20 cellular contexts compared by ENCODE assay signal in the genomic region with DNA sequence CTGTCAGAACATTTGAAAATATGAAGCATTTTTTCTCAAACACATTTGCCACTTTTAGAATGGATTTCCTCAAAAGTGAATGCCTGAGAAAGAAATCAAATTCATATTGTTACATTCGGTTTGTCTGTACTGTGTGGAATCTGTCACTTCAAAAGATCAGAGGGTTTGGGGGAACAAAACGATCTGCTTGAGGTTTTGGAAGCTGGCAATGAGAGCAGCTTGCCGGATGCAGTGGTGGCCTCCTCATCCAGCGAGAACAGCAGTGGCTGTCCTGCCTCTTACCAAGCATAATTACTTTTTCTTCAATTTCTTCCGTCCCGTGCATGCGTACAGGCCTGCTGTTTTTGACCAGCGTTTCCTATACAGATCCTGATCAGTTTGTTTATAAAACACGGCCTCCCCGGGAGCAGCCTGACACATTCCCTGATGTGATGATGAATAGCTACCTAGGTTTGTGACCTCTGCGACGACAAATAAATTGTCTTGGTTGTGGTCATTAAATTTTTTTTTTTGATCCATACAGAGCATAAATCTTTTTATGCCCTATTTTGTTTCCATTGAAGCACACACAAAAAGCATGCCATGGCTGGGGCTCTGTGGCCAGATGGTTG. TPM values are rescaled to one million over a fixed set of nuclear protein-coding genes. Genes with fewer than 3 reads are reported as not detected.
DNase-seq lines count a peak whose midpoint lies in the region; ATAC-seq and TF ChIP-seq lines count a peak whose summit lies in the region.
"Had no signal": no experiment of that assay in that cellular context is flagged by ENCODE, and none has a peak within 500 bp of the region (broad histone marks: within the 10 kb centered on the region; RNA-seq: fewer than 3 reads in every experiment).

No MANE protein-coding gene starts in this region.

- CTCF ChIA-PET in HEK293T (lab: Yijun Ruan, JAX) = no interaction called here
- CTCF ChIA-PET in activated CD8-positive, alpha-beta T cell treated with anti-CD3 and anti-CD28 coated beads, Interleukin-2, amount 10 ng/mL, durations not matched to agents 7 days and 5 days (lab: Charles Lee) = interaction anchor here (0.9 to 4.0 kb wide), 8 partner anchors 8 to 768 kb away, joined by 3 to 33 read pairs (median 3); no protein-coding TSS in a partner anchor
- CTCF ChIA-PET in naive thymus-derived CD4-positive, alpha-beta T cell (lab: Charles Lee) = interaction anchor here (0.6 to 2.8 kb wide), 14 partner anchors 8 to 662 kb away, joined by 3 to 20 read pairs (median 3); no protein-coding TSS in a partner anchor

- TF ChIP-seq CTCF in osteocyte (IDR thresholded peaks at IDR 0.05) = no peak

- peak overlapping the region; percentile 28 for H3K27ac Mint-ChIP-seq in activated T-cell treated with anti-CD3 and anti-CD28 coated beads, Interleukin-2, amount 50 U/mL, for 72 hours
- H3K27ac Mint-ChIP-seq in activated CD8-positive, alpha-beta T cell treated with anti-CD3 and anti-CD28 coated beads, Interleukin-2, amount 10 ng/mL, durations not matched to agents 7 days and 5 days = peak overlapping the region; percentile 43
- peak overlapping the region in 8 of 9 donors; percentile 72 to 90 (median 81) for H3K27ac Mint-ChIP-seq in naive thymus-derived CD4-positive, alpha-beta T cell
- H3K27ac Mint-ChIP-seq in osteocyte (ENCODE audit: unreplicated experiment) = no peak overlapping the region
- H3K27ac Mint-ChIP-seq: T-helper 1 cell treated with Interleukin-12 subunit alpha and Interleukin-12 subunit beta and Interleukin-4 antibody, amounts not matched to agents 30 μg/mL and 1 μg/mL, for 36 hours had no signal

- no peaks in the 10 kb centered on the region for H3K9me3 Mint-ChIP-seq in activated T-cell treated with anti-CD3 and anti-CD28 coated beads, Interleukin-2, amount 50 U/mL, for 72 hours
- H3K9me3 Mint-ChIP-seq in activated CD8-positive, alpha-beta T cell treated with anti-CD3 and anti-CD28 coated beads, Interleukin-2, amount 10 ng/mL, durations not matched to agents 7 days and 5 days (ENCODE audit: insufficient read depth) = no peaks in the 10 kb centered on the region
- H3K9me3 Mint-ChIP-seq in naive thymus-derived CD4-positive, alpha-beta T cell = no peaks in the 10 kb centered on the region
- H3K9me3 Mint-ChIP-seq in osteocyte (ENCODE audit: unreplicated experiment) = no peaks in the 10 kb centered on the region
- H3K9me3 Mint-ChIP-seq: T-helper 1 cell treated with Interleukin-12 subunit alpha and Interleukin-12 subunit beta and Interleukin-4 antibody, amounts not matched to agents 30 μg/mL and 1 μg/mL, for 36 hours had no signal

- H3K27ac ChIP-seq in naive thymus-derived CD4-positive, alpha-beta T cell (ENCODE audit: low read depth, low read length) = no peak overlapping the region
- H3K27ac ChIP-seq: BLaER1, dorsolateral prefrontal cortex, suprapubic skin had no signal

- POLR2A ChIA-PET in HEK293T (lab: Yijun Ruan, JAX) = no interaction called here
- POLR2A ChIA-PET in activated CD8-positive, alpha-beta T cell treated with anti-CD3 and anti-CD28 coated beads, Interleukin-2, amount 10 ng/mL, durations not matched to agents 7 days and 5 days (lab: Charles Lee) = no interaction called here
- POLR2A ChIA-PET in naive thymus-derived CD4-positive, alpha-beta T cell (lab: Charles Lee) = interaction anchor here (0.6 to 5.5 kb wide), 7 partner anchors 10 to 109 kb away, joined by 3 to 32 read pairs (median 6); no protein-coding TSS in a partner anchor

- H3K9me3 ChIP-seq in naive thymus-derived CD4-positive, alpha-beta T cell (ENCODE audit: control insufficient read depth in 2 of 3, low read length in 3 of 3) = no peaks in the 10 kb centered on the region
- H3K9me3 ChIP-seq: BLaER1, suprapubic skin had no signal

- intact Hi-C loops in naive thymus-derived CD4-positive, alpha-beta T cell (cut with micrococcal nuclease) = loop anchor here in 1 of 2 donors (1.0 kb wide), 1 partner anchor 8 kb away; no protein-coding TSS in a partner anchor

- H3K36me3 Mint-ChIP-seq in activated T-cell treated with anti-CD3 and anti-CD28 coated beads, Interleukin-2, amount 50 U/mL, for 72 hours (ENCODE audit: insufficient read depth in 2 of 2) = no peaks in the 10 kb centered on the region
- H3K36me3 Mint-ChIP-seq in activated CD8-positive, alpha-beta T cell treated with anti-CD3 and anti-CD28 coated beads, Interleukin-2, amount 10 ng/mL, durations not matched to agents 7 days and 5 days (ENCODE audit: low read depth) = peaks cover 17% of the 10 kb centered on the region
- H3K36me3 Mint-ChIP-seq in naive thymus-derived CD4-positive, alpha-beta T cell = peaks cover 8 to 67% (median 47%) of the 10 kb centered on the region in 5 donors
- no peaks in the 10 kb centered on the region for H3K36me3 Mint-ChIP-seq in osteocyte (ENCODE audit: unreplicated experiment)

- peak in 1 of 2 donors; percentile 14 for DNase-seq in activated T-cell treated with anti-CD3 and anti-CD28 coated beads, Interleukin-2, amount 50 U/mL, for 72 hours
- DNase-seq in activated T-cell treated with anti-CD3 and anti-CD28 coated beads, Interleukin-2, amount 50 U/mL, for 1 hour = no peak
- peak; percentile 20 for DNase-seq in HEK293T (ENCODE audit: extremely low spot score)
- DNase-seq in activated CD8-positive, alpha-beta T cell treated with anti-CD3 and anti-CD28 coated beads, Interleukin-2, amount 10 ng/mL, durations not matched to agents 7 days and 5 days = peak; percentile 58
- DNase-seq in naive thymus-derived CD4-positive, alpha-beta T cell = peak in 7 of 9 donors; percentile 44 to 75 (median 60)
- no peak for DNase-seq in central memory CD4-positive, alpha-beta T cell
- DNase-seq in osteocyte (ENCODE audit: extremely low spot score, unreplicated experiment) = no peak
- DNase-seq: ACHN; activated CD4-positive, alpha-beta T cell treated with anti-CD3 and anti-CD28 coated beads for 4 hours; dorsolateral prefrontal cortex; NCI-H1048; NCI-H1930; NCI-H345; NCI-H774; RPMI8226 had no signal

- no peaks in the 10 kb centered on the region for H3K27me3 Mint-ChIP-seq in activated T-cell treated with anti-CD3 and anti-CD28 coated beads, Interleukin-2, amount 50 U/mL, for 72 hours (ENCODE audit: low read depth)
- H3K27me3 Mint-ChIP-seq in activated CD8-positive, alpha-beta T cell treated with anti-CD3 and anti-CD28 coated beads, Interleukin-2, amount 10 ng/mL, durations not matched to agents 7 days and 5 days (ENCODE audit: low read depth) = no peaks in the 10 kb centered on the region
- H3K27me3 Mint-ChIP-seq in naive thymus-derived CD4-positive, alpha-beta T cell = no peaks in the 10 kb centered on the region
- no peaks in the 10 kb centered on the region for H3K27me3 Mint-ChIP-seq in osteocyte (ENCODE audit: unreplicated experiment)

- peak; percentile 75 to 79 for ATAC-seq in activated T-cell treated with anti-CD3 and anti-CD28 coated beads, Interleukin-2, amount 50 U/mL, for 72 hours (replicated peaks in 1 of 2)
- ATAC-seq in activated CD8-positive, alpha-beta T cell treated with anti-CD3 and anti-CD28 coated beads, Interleukin-2, amount 10 ng/mL, durations not matched to agents 7 days and 5 days = peak; percentile 73
- ATAC-seq in naive thymus-derived CD4-positive, alpha-beta T cell = peak; percentile 72
- no peak for ATAC-seq in HG03442 (IDR thresholded peaks at IDR 0.05; ENCODE audit: unreplicated experiment)

- H3K27me3 ChIP-seq in naive thymus-derived CD4-positive, alpha-beta T cell (ENCODE audit: control insufficient read depth in 2 of 2, insufficient read depth in 2 of 2, low read length in 2 of 2) = no peaks in the 10 kb centered on the region
- H3K27me3 ChIP-seq: BLaER1, dorsolateral prefrontal cortex, suprapubic skin had no signal

- no peak overlapping the region for H3K4me3 ChIP-seq in naive thymus-derived CD4-positive, alpha-beta T cell (ENCODE audit: low read length)
- H3K4me3 ChIP-seq: BLaER1, dorsolateral prefrontal cortex, lung, suprapubic skin had no signal

- H3K4me1 ChIP-seq in naive thymus-derived CD4-positive, alpha-beta T cell (ENCODE audit: control insufficient read depth in 2 of 2, insufficient read depth in 2 of 2, low read length in 2 of 2) = peaks cover 0 to 34% of the 10 kb centered on the region in 2 donors
- H3K4me1 ChIP-seq: BLaER1, suprapubic skin had no signal

- peak overlapping the region; percentile 49 to 71 for H3K4me3 Mint-ChIP-seq in activated T-cell treated with anti-CD3 and anti-CD28 coated beads, Interleukin-2, amount 50 U/mL, for 72 hours
- peak overlapping the region; percentile 5 for H3K4me3 Mint-ChIP-seq in activated CD8-positive, alpha-beta T cell treated with anti-CD3 and anti-CD28 coated beads, Interleukin-2, amount 10 ng/mL, durations not matched to agents 7 days and 5 days
- peak overlapping the region; percentile 13 to 84 (median 69) for H3K4me3 Mint-ChIP-seq in naive thymus-derived CD4-positive, alpha-beta T cell
- H3K4me3 Mint-ChIP-seq in osteocyte (ENCODE audit: unreplicated experiment) = no peak overlapping the region
- H3K4me3 Mint-ChIP-seq: T-helper 1 cell treated with Interleukin-12 subunit alpha and Interleukin-12 subunit beta and Interleukin-4 antibody, amounts not matched to agents 30 μg/mL and 1 μg/mL, for 36 hours had no signal

- peaks cover 16 to 44% (median 16%) of the 10 kb centered on the region in 3 experiments for H3K36me3 ChIP-seq in naive thymus-derived CD4-positive, alpha-beta T cell (ENCODE audit: control insufficient read depth in 2 of 3, insufficient read depth in 3 of 3, low read length in 3 of 3)

- peaks cover 35% of the 10 kb centered on the region for H3K4me1 Mint-ChIP-seq in activated T-cell treated with anti-CD3 and anti-CD28 coated beads, Interleukin-2, amount 50 U/mL, for 72 hours (ENCODE audit: low read depth)
- H3K4me1 Mint-ChIP-seq in activated CD8-positive, alpha-beta T cell treated with anti-CD3 and anti-CD28 coated beads, Interleukin-2, amount 10 ng/mL, durations not matched to agents 7 days and 5 days (ENCODE audit: low read depth) = peaks cover 17% of the 10 kb centered on the region
- H3K4me1 Mint-ChIP-seq in naive thymus-derived CD4-positive, alpha-beta T cell = peaks cover 15 to 87% (median 71%) of the 10 kb centered on the region in 7 donors
- H3K4me1 Mint-ChIP-seq in osteocyte (ENCODE audit: unreplicated experiment) = no peaks in the 10 kb centered on the region

TF ChIP-seq in HEK293T, 16 proteins besides CTCF, POLR2A, EP300 and RAD21 (continues in another document):
- TF ChIP-seq NFRKB (IDR thresholded peaks at IDR 0.05) = no peak

RNA-seq across cellular contexts. Expression of a gene that starts 45.2 kb away (rescaled TPM):
- 1 to 10 TPM; 7.0 to 8.6 TPM for total RNA-seq in activated T-cell treated with anti-CD3 and anti-CD28 coated beads, Interleukin-2, amount 50 U/mL, for 72 hours
- 10 to 100 TPM; 14.6 to 15.0 TPM for total RNA-seq in activated CD8-positive, alpha-beta T cell treated with anti-CD3 and anti-CD28 coated beads, Interleukin-2, amount 10 ng/mL, durations not matched to agents 7 days and 5 days
- total RNA-seq in naive thymus-derived CD4-positive, alpha-beta T cell = 100 to 1,000 TPM in 4 of 5 experiments, 10 to 100 TPM in 1; 13.1 to 179 (median 135) TPM
- polyA plus RNA-seq in naive thymus-derived CD4-positive, alpha-beta T cell = 100 to 1,000 TPM in 1 of 2 donors, 10 to 100 TPM in 1; 98.9 to 102 TPM
- 4.2 and 5.1 TPM in 2 replicates for total RNA-seq in osteocyte

Comparison
In these comparisons a context has a peak if more than half of its experiments do, and no peak if none do; other contexts are left out.
1. DNase-seq: peak in HEK293T (single experiment), activated CD8-positive, alpha-beta T cell treated with anti-CD3 and anti-CD28 coated beads, Interleukin-2, amount 10 ng/mL, durations not matched to agents 7 days and 5 days (single experiment) and naive thymus-derived CD4-positive, alpha-beta T cell (7 of 9); none in activated T-cell treated with anti-CD3 and anti-CD28 coated beads, Interleukin-2, amount 50 U/mL, for 1 hour (single experiment), central memory CD4-positive, alpha-beta T cell (single experiment) and osteocyte (single experiment).